Comparison of ENCODE assay signal across 21 cellular contexts in the genomic region with DNA sequence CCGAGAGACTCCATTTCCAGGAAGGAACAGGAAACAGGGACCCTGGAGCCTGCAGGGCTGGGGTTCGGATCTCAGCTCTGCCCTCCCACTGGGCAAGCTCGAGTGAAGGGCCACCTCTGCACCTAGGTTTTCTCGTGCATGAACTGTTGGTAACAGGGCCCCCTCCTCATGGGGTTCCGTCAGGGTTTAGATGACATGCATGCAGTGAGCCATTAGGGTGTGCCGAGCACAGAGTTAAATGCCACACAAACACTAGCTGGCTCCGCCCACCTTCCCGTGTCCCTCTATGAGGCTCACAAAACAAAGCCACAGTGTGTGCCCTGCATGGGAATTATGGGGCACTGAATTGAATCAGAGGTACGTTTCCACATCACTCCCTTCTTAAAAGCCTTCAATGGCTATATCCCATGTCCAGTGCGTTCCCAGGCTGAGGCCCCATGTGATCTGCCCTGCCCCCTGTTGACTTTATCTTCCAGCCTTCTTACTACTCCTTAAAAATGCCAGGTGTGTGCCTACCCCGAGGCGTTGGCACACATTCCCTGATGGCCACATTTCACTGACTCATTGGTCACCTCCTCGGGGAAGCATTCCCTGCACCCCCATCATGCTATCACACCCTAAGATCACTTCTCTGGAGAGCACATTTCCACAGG. TPM values are rescaled to one million over a fixed set of nuclear protein-coding genes. Genes with fewer than 3 reads are reported as not detected.
A peak's percentile ranks its signal among the peaks of the same experiment; 100 is the strongest.
DNase-seq lines count a peak whose midpoint lies in the region; TF ChIP-seq lines count a peak whose summit lies in the region.
"Had no signal": no experiment of that assay in that cellular context is flagged by ENCODE, and none has a peak within 500 bp of the region (broad histone marks: within the 10 kb centered on the region; RNA-seq: fewer than 3 reads in every experiment).

No MANE protein-coding gene starts in this region.

- DNase-seq in M059J (ENCODE audit: low read depth) (peak; percentile 62), coronary artery (ENCODE audit: low spot score) (peak; percentile 65), renal cortical epithelial cell (ENCODE audit: low read depth) (peak; percentile 72), NCI-H345 treated with DMSO at 0.1 percent for 48 hours (lab: John Stamatoyannopoulos, UW; ENCODE audit: unreplicated experiment) (no peak), GM23248 (no peak), DMS114 treated with DMSO at 0.1 percent for 48 hours (lab: John Stamatoyannopoulos, UW; ENCODE audit: unreplicated experiment) (no peak)
- DNase-seq: CD4-positive, CD25-positive, alpha-beta regulatory T cell; effector memory CD8-positive, alpha-beta T cell; hippocampal formation; kidney glomerular epithelial cell; NCI-H187; NCI-H526 treated with DMSO at 0.1 percent for 48 hours; pancreas; RPMI8226; small intestine had no signal

- no peaks in the 10 kb centered on the region for H3K79me2 ChIP-seq in DOHH2 (ENCODE audit: control insufficient read depth, low read length)
- no peaks in the 10 kb centered on the region; the same call in 1 of the 2 replicates for H3K79me2 ChIP-seq in GM23248 (ENCODE audit: insufficient read depth)

- in situ Hi-C loops in GM23248 (cut with MboI), result no loop called here

- H3K36me3 ChIP-seq in DOHH2 (ENCODE audit: control insufficient read depth, low read length), result no peaks in the 10 kb centered on the region
- no peaks in the 10 kb centered on the region for H3K36me3 ChIP-seq in GM23248 (ENCODE audit: low read depth)
- H3K36me3 ChIP-seq: adrenal gland, HAP-1, pancreas had no signal

- WGBS in GM23248 (ENCODE audit: low coverage in 1 of 2, low lambda C conversion rate in 2 of 2, missing lambda C conversion rate in 2 of 2), 2 experiments, result 65 to 71% methylated on average over 13 of the region's 13 CpGs

- no peak overlapping the region for H2AFZ ChIP-seq in GM23248

- no peaks in the 10 kb centered on the region for H3K9me2 ChIP-seq in DOHH2 (replicated peaks; ENCODE audit: control insufficient read depth, low read length)
- H3K9me2 ChIP-seq in GM23248 (ENCODE audit: insufficient read depth), result no peaks in the 10 kb centered on the region

- H3K27ac ChIP-seq in DOHH2 (ENCODE audit: low read depth, low read length) (no peak overlapping the region), coronary artery (no peak overlapping the region), GM23248 (no peak overlapping the region)
- H3K27ac ChIP-seq: adrenal gland, pancreas, tibial nerve had no signal

- H3K9me3 ChIP-seq in DOHH2 (ENCODE audit: control insufficient read depth, insufficient read depth, low read length), result no peaks in the 10 kb centered on the region
- no peaks in the 10 kb centered on the region for H3K9me3 ChIP-seq in GM23248 (ENCODE audit: low read depth)
- H3K9me3 ChIP-seq: adrenal gland, HAP-1, pancreas, tibial nerve had no signal

- H3F3A ChIP-seq in DOHH2 (ENCODE audit: control insufficient read depth, insufficient read depth), result no peaks in the 10 kb centered on the region
- H3F3A ChIP-seq in GM23248 (ENCODE audit: insufficient read depth), result no peaks in the 10 kb centered on the region

- TF ChIP-seq CTCF in DOHH2 (IDR thresholded peaks at IDR 0.05; ENCODE audit: low read depth, low read length, poor library complexity, severe bottlenecking) (no peak), coronary artery (IDR thresholded peaks at IDR 0.05) (no peak)

- no peaks in the 10 kb centered on the region for H4K20me1 ChIP-seq in DOHH2 (ENCODE audit: control insufficient read depth, insufficient read depth, low read depth, low read length)
- H4K20me1 ChIP-seq in GM23248 (ENCODE audit: insufficient read depth), result no peaks in the 10 kb centered on the region

- H3K4me3 ChIP-seq in DOHH2 (ENCODE audit: low read length) (no peak overlapping the region), coronary artery (no peak overlapping the region), GM23248 (no peak overlapping the region)
- H3K4me3 ChIP-seq: adrenal gland, GM12878, HAP-1, pancreas, tibial nerve had no signal

- H3K9ac ChIP-seq in GM23248, result no peak overlapping the region

- H3K4me2 ChIP-seq in DOHH2 (ENCODE audit: low read length) (peak overlapping the region; percentile 34; the same call in 1 of the 2 replicates), GM23248 (ENCODE audit: unreplicated experiment) (no peak overlapping the region)

- H3K27me3 ChIP-seq in DOHH2 (ENCODE audit: control insufficient read depth, low read length) (peaks cover 46% of the 10 kb centered on the region), GM23248 (replicated peaks; ENCODE audit: insufficient read depth) (no peaks in the 10 kb centered on the region)
- H3K27me3 ChIP-seq: adrenal gland, pancreas, tibial nerve had no signal

- H3K4me1 ChIP-seq in DOHH2 (ENCODE audit: control insufficient read depth, low read length), result peaks cover 14% of the 10 kb centered on the region
- H3K4me1 ChIP-seq in GM23248 (ENCODE audit: insufficient read depth), result 0 out of 2 replicates have a peak, but pooled peaks cover 4% of the 10 kb centered on the region
- H3K4me1 ChIP-seq: adrenal gland, HAP-1, pancreas, tibial nerve had no signal

RNA-seq across cellular contexts. Expression of a gene that starts 35.8 kb away (rescaled TPM):
- 17.4 and 24.8 TPM in 2 replicates for total RNA-seq in M059J (2014; rRNA removed; shearing (Covaris generic))
- total RNA-seq in renal cortical epithelial cell, result 68.4 and 79.0 TPM in 2 replicates
- total RNA-seq in GM23248 (2014; rRNA removed; shearing (Covaris generic)), result 39.4 and 63.6 TPM in 2 replicates
- polyA plus RNA-seq in GM23248 (2016; fragmentation: Nextera tagmentation; extraction: Ambion mirVana), result 49.4 and 51.1 TPM in 2 replicates
- total RNA-seq: CD4-positive, CD25-positive, alpha-beta regulatory T cell; HT-29 had no signal

Comparison
In these comparisons a context has a peak if more than half of its experiments do, and no peak if none do; other contexts are left out.
1. DNase-seq: peak in M059J (single experiment), coronary artery (single experiment) and renal cortical epithelial cell (single experiment); none in NCI-H345 treated with DMSO at 0.1 percent for 48 hours (single experiment), GM23248 (single experiment) and DMS114 treated with DMSO at 0.1 percent for 48 hours (single experiment).